1 cellular context compared by ENCODE assay signal in the genomic region with DNA sequence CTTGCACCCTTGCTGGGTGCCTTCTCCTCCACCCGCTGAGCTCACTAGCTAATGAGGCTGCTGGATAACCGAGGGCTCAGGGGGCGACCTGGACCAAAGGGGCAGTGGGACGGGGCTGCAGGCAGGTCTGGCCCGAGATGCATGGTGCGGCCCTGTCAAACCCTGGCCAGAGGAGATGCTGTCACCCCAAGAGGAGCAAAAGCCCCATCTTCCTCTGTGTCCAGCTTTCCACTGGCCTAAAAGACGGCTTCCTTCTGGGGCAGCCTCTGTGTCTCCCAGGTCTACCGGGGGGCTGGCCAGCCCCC.
TF ChIP-seq lines count a peak whose summit lies in the region.

No MANE protein-coding gene starts in this region.

TF ChIP-seq in A549, 52 proteins besides CTCF, POLR2A, EP300 and RAD21:
- TF ChIP-seq CHD2 (IDR thresholded peaks at IDR 0.05; ENCODE audit: low read length, partially characterized antibody) (no peak), CEBPB (IDR thresholded peaks at IDR 0.05) (no peak)
- TF ChIP-seq, protein P1, sequence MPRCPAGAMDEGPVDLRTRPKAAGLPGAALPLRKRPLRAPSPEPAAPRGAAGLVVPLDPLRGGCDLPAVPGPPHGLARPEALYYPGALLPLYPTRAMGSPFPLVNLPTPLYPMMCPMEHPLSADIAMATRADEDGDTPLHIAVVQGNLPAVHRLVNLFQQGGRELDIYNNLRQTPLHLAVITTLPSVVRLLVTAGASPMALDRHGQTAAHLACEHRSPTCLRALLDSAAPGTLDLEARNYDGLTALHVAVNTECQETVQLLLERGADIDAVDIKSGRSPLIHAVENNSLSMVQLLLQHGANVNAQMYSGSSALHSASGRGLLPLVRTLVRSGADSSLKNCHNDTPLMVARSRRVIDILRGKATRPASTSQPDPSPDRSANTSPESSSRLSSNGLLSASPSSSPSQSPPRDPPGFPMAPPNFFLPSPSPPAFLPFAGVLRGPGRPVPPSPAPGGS (IDR thresholded peaks at IDR 0.05), result no peak
